Comparison of ENCODE assay signal across 15 cellular contexts in the genomic region with DNA sequence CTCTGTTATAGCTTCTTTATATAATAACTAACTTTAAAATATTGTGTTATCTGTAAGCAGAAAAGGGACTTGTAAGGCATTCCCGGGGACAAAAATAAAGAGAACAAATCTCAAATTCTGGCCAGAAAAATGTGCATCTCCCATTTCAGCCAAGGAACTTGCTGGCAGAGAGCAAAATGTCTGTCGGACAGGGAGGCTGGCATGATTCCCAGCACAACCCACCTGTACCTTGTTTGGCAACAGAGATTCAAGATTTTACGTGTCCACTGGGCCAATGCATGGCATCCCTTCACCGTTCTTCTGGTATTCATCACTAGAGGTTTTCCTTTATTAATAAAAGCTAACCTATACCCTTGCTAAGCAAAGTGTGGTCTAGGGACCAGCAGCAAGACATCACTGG.
DNase-seq lines count a peak whose midpoint lies in the region; ATAC-seq and TF ChIP-seq lines count a peak whose summit lies in the region.
"Had no signal": no experiment of that assay in that cellular context is flagged by ENCODE, and none has a peak within 500 bp of the region (broad histone marks: within the 10 kb centered on the region; RNA-seq: fewer than 3 reads in every experiment).

No MANE protein-coding gene starts in this region.

- H2BK20ac ChIP-seq in IMR-90 (ENCODE audit: low read depth, low read length): peak overlapping the region; percentile 57

- peak overlapping the region; percentile 71 for H2BK120ac ChIP-seq in IMR-90 (ENCODE audit: low read depth, low read length)

- no peak overlapping the region for H3K9ac ChIP-seq in SK-N-SH
- H3K9ac ChIP-seq in IMR-90 (ENCODE audit: low read depth, low read length): no peak overlapping the region

- POLR2A ChIA-PET in SK-N-SH (lab: Yijun Ruan, JAX) (no interaction called here), IMR-90 (lab: Charles Lee; ENCODE audit: unreplicated experiment) (no interaction called here)

- no peak overlapping the region for H3K18ac ChIP-seq in IMR-90 (ENCODE audit: low read depth, low read length)

- H3K14ac ChIP-seq in IMR-90 (replicated peaks; ENCODE audit: low read depth, low read length): 0 out of 2 replicates have a peak overlapping the region, but pooled peaks have one; percentile 13

- H3K9me2 ChIP-seq in SK-N-SH: no peaks in the 10 kb centered on the region

- H3K4me1 ChIP-seq in SK-N-SH (ENCODE audit: control insufficient read depth in 1 of 2, insufficient read depth in 2 of 2, low read depth in 1 of 2, low read length in 1 of 2) (peaks cover 0 to 14% of the 10 kb centered on the region in 2 experiments; a peak in 2 of 4 replicates), IMR-90 (ENCODE audit: control insufficient read depth, insufficient read depth, low read length) (peaks cover 4% of the 10 kb centered on the region), RWPE2 (ENCODE audit: insufficient read depth, poor library complexity, severe bottlenecking) (peaks cover 32% of the 10 kb centered on the region)

- intact Hi-C loops in IMR-90 (cut with micrococcal nuclease): no loop called here

- no peak overlapping the region for H3K23ac ChIP-seq in IMR-90 (ENCODE audit: low read depth, low read length)

- H2BK5ac ChIP-seq in IMR-90 (ENCODE audit: low read depth, low read length, poor library complexity, severe bottlenecking): no peak overlapping the region

- peak overlapping the region; percentile 67 for H4K91ac ChIP-seq in IMR-90 (ENCODE audit: insufficient read depth, low read depth, low read length)

- no peaks in the 10 kb centered on the region for H4K20me1 ChIP-seq in SK-N-SH (ENCODE audit: insufficient read depth)
- no peaks in the 10 kb centered on the region for H4K20me1 ChIP-seq in IMR-90 (ENCODE audit: insufficient read depth, low read length)

- H2AK5ac ChIP-seq in IMR-90 (ENCODE audit: low read depth, low read length): peak overlapping the region; percentile 66; the same call in 1 of the 2 replicates

- CTCF ChIA-PET in SK-N-SH (lab: Yijun Ruan, JAX): interaction anchor here (1.3 kb wide), 1 partner anchor 43 kb away, joined by 6 read pairs; no protein-coding TSS in a partner anchor
- CTCF ChIA-PET in IMR-90 (lab: Yijun Ruan, JAX): no interaction called here

- no peaks in the 10 kb centered on the region for H3K79me2 ChIP-seq in SK-N-SH (ENCODE audit: insufficient read depth)

- H3K27me3 ChIP-seq in SK-N-SH (ENCODE audit: insufficient read depth) (no peaks in the 10 kb centered on the region), IMR-90 (ENCODE audit: control insufficient read depth, insufficient read depth, low read length) (no peaks in the 10 kb centered on the region), RWPE2 (ENCODE audit: insufficient read depth, poor library complexity, severe bottlenecking) (no peaks in the 10 kb centered on the region)
- H3K27me3 ChIP-seq: BE2C had no signal

- no peak for TF ChIP-seq POLR2A in IMR-90 (IDR thresholded peaks at IDR 0.05; ENCODE audit: low read depth, low read length)

- TF ChIP-seq CTCF in SK-N-SH (IDR thresholded peaks at IDR 0.05): no peak
- TF ChIP-seq CTCF in IMR-90 (conservative IDR thresholded peaks at IDR 0.05; ENCODE audit: low read depth, low read length): no peak
- no peak for TF ChIP-seq CTCF in RWPE2 (IDR thresholded peaks at IDR 0.05; ENCODE audit: poor library complexity, severe bottlenecking)
- no peak for TF ChIP-seq CTCF in choroid plexus epithelial cell (conservative IDR thresholded peaks at IDR 0.05; ENCODE audit: low read depth, low read length)

- H3K4ac ChIP-seq in IMR-90 (ENCODE audit: low read depth, low read length): peak overlapping the region; percentile 65; the same call in 1 of the 2 replicates

- H2BK15ac ChIP-seq in IMR-90 (ENCODE audit: low read depth, low read length): peak overlapping the region; percentile 4; the same call in 1 of the 3 replicates

- 0 out of 2 replicates have a peak, but pooled peaks cover 6% of the 10 kb centered on the region for H3K9me1 ChIP-seq in IMR-90 (ENCODE audit: insufficient read depth, low read length)

- peaks cover 23% of the 10 kb centered on the region for H3F3A ChIP-seq in SK-N-SH (replicated peaks; ENCODE audit: insufficient read depth)

- no peak overlapping the region for H3K4me2 ChIP-seq in SK-N-SH
- H3K4me2 ChIP-seq in IMR-90 (ENCODE audit: low read depth, low read length): no peak overlapping the region

- H3K56ac ChIP-seq in IMR-90 (ENCODE audit: extremely low read depth, insufficient read depth, low read length): no peak overlapping the region

- TF ChIP-seq EP300 in SK-N-SH (IDR thresholded peaks at IDR 0.05; ENCODE audit: borderline replicate concordance in 1 of 2, low read depth in 1 of 2, low read length in 1 of 2): no peak

- TF ChIP-seq RAD21 in SK-N-SH (IDR thresholded peaks at IDR 0.05; ENCODE audit: low read length): no peak
- TF ChIP-seq RAD21 in IMR-90 (IDR thresholded peaks at IDR 0.05; ENCODE audit: low read length): no peak

- 77% methylated on average over 4 of the region's 4 CpGs for WGBS in SK-N-SH (ENCODE audit: low lambda C conversion rate)
- no CpG with 5 or more reads among the region's 4 CpGs for WGBS in IMR-90 (ENCODE audit: extremely low coverage in 2 of 2, insufficient read length in 1 of 2), 2 experiments

- ATAC-seq in SK-N-SH treated with all-trans-retinoic acid at 6 μM for 48 hours (no peak), IMR-90 (ENCODE audit: low read depth) (no peak), RWPE2 (ENCODE audit: low read depth) (no peak)
- ATAC-seq: CD8-positive, alpha-beta T cell; GM12878 had no signal

- H3K4me3 ChIP-seq in SK-N-SH (ENCODE audit: low read depth in 2 of 2, low read length in 1 of 2) (no peak overlapping the region), IMR-90 (ENCODE audit: insufficient read depth, low read depth, low read length) (no peak overlapping the region), RWPE2 (ENCODE audit: severe bottlenecking) (no peak overlapping the region), choroid plexus epithelial cell (ENCODE audit: low read depth, low read length) (no peak overlapping the region)
- H3K4me3 ChIP-seq: GM12878 had no signal

- BruUV-seq in IMR-90 (replicated peaks; lab: Mats Ljungman, UMichigan): no TSS peak

- dilution Hi-C loops in IMR-90 (cut with HindIII; ENCODE audit: low sequenced_read_pairs, unreplicated experiment): no loop called here

- in situ Hi-C loops in IMR-90 (cut with MboI; ENCODE audit: low sequenced_read_pairs): no loop called here

- DNase-seq in SK-N-SH (no peak), IMR-90 (no peak), RWPE2 (ENCODE audit: low spot score) (no peak), choroid plexus epithelial cell (ENCODE audit: low read depth) (peak; percentile 44), MV-4-11 (lab: John Stamatoyannopoulos, UW) (no peak)
- DNase-seq in stimulated activated CD8-positive, alpha-beta memory T cell treated with anti-CD3 and anti-CD28 coated beads, Interleukin-4, amount 100 ng/mL, for 48 hours: no peak
- DNase-seq: BE2C; CD8-positive, alpha-beta T cell; COR-L47; DMS53; HCEC 1CT; HFFc6 had no signal

- peak overlapping the region in 1 of 2 experiments; percentile 74; a peak in 2 of 4 replicates for H4K8ac ChIP-seq in IMR-90 (ENCODE audit: low read depth in 2 of 2, low read length in 2 of 2)

- H3K27ac ChIP-seq in SK-N-SH (ENCODE audit: low read depth in 2 of 2, low read length in 1 of 2): no peak overlapping the region
- H3K27ac ChIP-seq in IMR-90 (ENCODE audit: insufficient read depth, low read length): no peak overlapping the region
- H3K27ac ChIP-seq in RWPE2 (ENCODE audit: poor library complexity, severe bottlenecking): peak overlapping the region; percentile 18
- H3K27ac ChIP-seq: C4-2B had no signal

- no peaks in the 10 kb centered on the region for H3K79me1 ChIP-seq in IMR-90 (ENCODE audit: low read depth in 1 of 2, low read length in 2 of 2)

- no peak overlapping the region for H2AK9ac ChIP-seq in IMR-90 (replicated peaks; ENCODE audit: low read depth, low read length, poor library complexity)

- H3K9me3 ChIP-seq in SK-N-SH: no peaks in the 10 kb centered on the region
- H3K9me3 ChIP-seq in IMR-90 (ENCODE audit: control insufficient read depth, insufficient read depth, low read length): no peaks in the 10 kb centered on the region
- H3K9me3 ChIP-seq in RWPE2 (ENCODE audit: severe bottlenecking): no peaks in the 10 kb centered on the region
- H3K9me3 ChIP-seq: BE2C had no signal

- no peaks in the 10 kb centered on the region for H3K36me3 ChIP-seq in SK-N-SH (replicated peaks in 1 of 2; ENCODE audit: control insufficient read depth in 1 of 2, insufficient read depth in 2 of 2, low read length in 1 of 2)
- no peaks in the 10 kb centered on the region for H3K36me3 ChIP-seq in IMR-90 (ENCODE audit: control insufficient read depth, insufficient read depth, low read length)
- no peaks in the 10 kb centered on the region for H3K36me3 ChIP-seq in RWPE2 (ENCODE audit: low read depth)
- H3K36me3 ChIP-seq: BE2C had no signal

- peak overlapping the region; percentile 84; the same call in 1 of the 2 replicates for H4K5ac ChIP-seq in IMR-90 (ENCODE audit: low read depth, low read length)

- 0 out of 2 replicates have a peak overlapping the region, but pooled peaks have one; percentile 20 for H2AFZ ChIP-seq in SK-N-SH (ENCODE audit: low read depth)
- peak overlapping the region; percentile 36 for H2AFZ ChIP-seq in IMR-90 (replicated peaks; ENCODE audit: low read length, poor library complexity)

TF ChIP-seq in SK-N-SH, 30 proteins besides CTCF, POLR2A, EP300 and RAD21:
- TF ChIP-seq NRF1 (IDR thresholded peaks at IDR 0.05; ENCODE audit: low read depth, low read length) (no peak), GATA2 (CRISPR knock-in tag; IDR thresholded peaks at IDR 0.05) (no peak), FOXM1 (IDR thresholded peaks at IDR 0.05; ENCODE audit: low read depth) (no peak), MXI1 (IDR thresholded peaks at IDR 0.05; ENCODE audit: low read depth, low read length) (no peak)

TF ChIP-seq in SK-N-SH treated with all-trans-retinoic acid at 6 μM for 48 hours, 23 proteins besides CTCF, POLR2A, EP300 and RAD21 (continues in another document):
- TF ChIP-seq ZNF565 (CRISPR knock-in tag; conservative IDR thresholded peaks at IDR 0.05; ENCODE audit: low read depth): no peak
- TF ChIP-seq ARNTL (CRISPR knock-in tag; IDR thresholded peaks at IDR 0.05; ENCODE audit: borderline replicate concordance, low read depth): no peak
- TF ChIP-seq GLIS3 (CRISPR knock-in tag; IDR thresholded peaks at IDR 0.05): no peak

TF ChIP-seq in IMR-90, 13 proteins besides CTCF, POLR2A, EP300 and RAD21 (continues in another document):
- TF ChIP-seq RCOR1 (IDR thresholded peaks at IDR 0.05; ENCODE audit: insufficient replicate concordance, low read length) (no peak), MXI1 (IDR thresholded peaks at IDR 0.05; ENCODE audit: borderline replicate concordance, low read depth, low read length) (no peak), NFE2L2 (IDR thresholded peaks at IDR 0.05; ENCODE audit: low read depth, low read length) (no peak)
- TF ChIP-seq, protein P1, sequence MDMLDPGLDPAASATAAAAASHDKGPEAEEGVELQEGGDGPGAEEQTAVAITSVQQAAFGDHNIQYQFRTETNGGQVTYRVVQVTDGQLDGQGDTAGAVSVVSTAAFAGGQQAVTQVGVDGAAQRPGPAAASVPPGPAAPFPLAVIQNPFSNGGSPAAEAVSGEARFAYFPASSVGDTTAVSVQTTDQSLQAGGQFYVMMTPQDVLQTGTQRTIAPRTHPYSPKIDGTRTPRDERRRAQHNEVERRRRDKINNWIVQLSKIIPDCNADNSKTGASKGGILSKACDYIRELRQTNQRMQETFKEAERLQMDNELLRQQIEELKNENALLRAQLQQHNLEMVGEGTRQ (IDR thresholded peaks at IDR 0.05; ENCODE audit: low read depth, low read length): no peak
